Comparison of ENCODE assay signal across 1 cellular context in genomic region chr20:54065601-54066038, GRCh38.
TF ChIP-seq lines count a peak whose summit lies in the region.

No MANE protein-coding gene starts in this region.

TF ChIP-seq in K562, 482 proteins besides CTCF, POLR2A, EP300 and RAD21 (continued from another document and continues in another):
- TF ChIP-seq E2F3 (CRISPR knock-in tag; IDR thresholded peaks at IDR 0.05), result no peak
- TF ChIP-seq GABPB2 (CRISPR knock-in tag; conservative IDR thresholded peaks at IDR 0.05), result no peak
- TF ChIP-seq CHD2 (IDR thresholded peaks at IDR 0.05; ENCODE audit: low read depth, low read length), result no peak
- peak; percentile 76 for TF ChIP-seq HDAC3 (IDR thresholded peaks at IDR 0.05; ENCODE audit: borderline replicate concordance, partially characterized antibody)
- no peak for TF ChIP-seq SETDB1 (IDR thresholded peaks at IDR 0.05; ENCODE audit: low read length)
- TF ChIP-seq, protein P1, sequence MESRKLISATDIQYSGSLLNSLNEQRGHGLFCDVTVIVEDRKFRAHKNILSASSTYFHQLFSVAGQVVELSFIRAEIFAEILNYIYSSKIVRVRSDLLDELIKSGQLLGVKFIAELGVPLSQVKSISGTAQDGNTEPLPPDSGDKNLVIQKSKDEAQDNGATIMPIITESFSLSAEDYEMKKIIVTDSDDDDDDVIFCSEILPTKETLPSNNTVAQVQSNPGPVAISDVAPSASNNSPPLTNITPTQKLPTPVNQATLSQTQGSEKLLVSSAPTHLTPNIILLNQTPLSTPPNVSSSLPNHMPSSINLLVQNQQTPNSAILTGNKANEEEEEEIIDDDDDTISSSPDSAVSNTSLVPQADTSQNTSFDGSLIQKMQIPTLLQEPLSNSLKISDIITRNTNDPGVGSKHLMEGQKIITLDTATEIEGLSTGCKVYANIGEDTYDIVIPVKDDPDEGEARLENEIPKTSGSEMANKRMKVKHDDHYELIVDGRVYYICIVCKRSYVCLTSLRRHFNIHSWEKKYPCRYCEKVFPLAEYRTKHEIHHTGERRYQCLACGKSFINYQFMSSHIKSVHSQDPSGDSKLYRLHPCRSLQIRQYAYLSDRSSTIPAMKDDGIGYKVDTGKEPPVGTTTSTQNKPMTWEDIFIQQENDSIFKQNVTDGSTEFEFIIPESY (CRISPR knock-in tag; IDR thresholded peaks at IDR 0.05), result no peak
- TF ChIP-seq BMI1 (IDR thresholded peaks at IDR 0.05; ENCODE audit: low read length), result no peak
- TF ChIP-seq MITF (IDR thresholded peaks at IDR 0.05), result no peak; the same call in 1 of the 2 replicates
- no peak for TF ChIP-seq HNRNPL (IDR thresholded peaks at IDR 0.05; ENCODE audit: low read depth, low read length)
- TF ChIP-seq PYGO2 (tag; IDR thresholded peaks at IDR 0.05), result no peak
- no peak for TF ChIP-seq ZBTB8A (IDR thresholded peaks at IDR 0.05; ENCODE audit: partially characterized antibody)
- TF ChIP-seq CCAR2 (IDR thresholded peaks at IDR 0.05; ENCODE audit: low read depth, low read length), result no peak
- TF ChIP-seq, protein P2, sequence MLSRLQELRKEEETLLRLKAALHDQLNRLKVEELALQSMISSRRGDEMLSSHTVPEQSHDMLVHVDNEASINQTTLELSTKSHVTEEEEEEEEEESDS (CRISPR knock-in tag; IDR thresholded peaks at IDR 0.05), result no peak
- TF ChIP-seq, protein P3, sequence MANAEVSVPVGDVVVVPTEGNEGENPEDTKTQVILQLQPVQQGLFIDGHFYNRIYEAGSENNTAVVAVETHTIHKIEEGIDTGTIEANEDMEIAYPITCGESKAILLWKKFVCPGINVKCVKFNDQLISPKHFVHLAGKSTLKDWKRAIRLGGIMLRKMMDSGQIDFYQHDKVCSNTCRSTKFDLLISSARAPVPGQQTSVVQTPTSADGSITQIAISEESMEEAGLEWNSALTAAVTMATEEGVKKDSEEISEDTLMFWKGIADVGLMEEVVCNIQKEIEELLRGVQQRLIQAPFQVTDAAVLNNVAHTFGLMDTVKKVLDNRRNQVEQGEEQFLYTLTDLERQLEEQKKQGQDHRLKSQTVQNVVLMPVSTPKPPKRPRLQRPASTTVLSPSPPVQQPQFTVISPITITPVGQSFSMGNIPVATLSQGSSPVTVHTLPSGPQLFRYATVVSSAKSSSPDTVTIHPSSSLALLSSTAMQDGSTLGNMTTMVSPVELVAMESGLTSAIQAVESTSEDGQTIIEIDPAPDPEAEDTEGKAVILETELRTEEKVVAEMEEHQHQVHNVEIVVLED (CRISPR knock-in tag; IDR thresholded peaks at IDR 0.05), result no peak
- TF ChIP-seq, protein P4, sequence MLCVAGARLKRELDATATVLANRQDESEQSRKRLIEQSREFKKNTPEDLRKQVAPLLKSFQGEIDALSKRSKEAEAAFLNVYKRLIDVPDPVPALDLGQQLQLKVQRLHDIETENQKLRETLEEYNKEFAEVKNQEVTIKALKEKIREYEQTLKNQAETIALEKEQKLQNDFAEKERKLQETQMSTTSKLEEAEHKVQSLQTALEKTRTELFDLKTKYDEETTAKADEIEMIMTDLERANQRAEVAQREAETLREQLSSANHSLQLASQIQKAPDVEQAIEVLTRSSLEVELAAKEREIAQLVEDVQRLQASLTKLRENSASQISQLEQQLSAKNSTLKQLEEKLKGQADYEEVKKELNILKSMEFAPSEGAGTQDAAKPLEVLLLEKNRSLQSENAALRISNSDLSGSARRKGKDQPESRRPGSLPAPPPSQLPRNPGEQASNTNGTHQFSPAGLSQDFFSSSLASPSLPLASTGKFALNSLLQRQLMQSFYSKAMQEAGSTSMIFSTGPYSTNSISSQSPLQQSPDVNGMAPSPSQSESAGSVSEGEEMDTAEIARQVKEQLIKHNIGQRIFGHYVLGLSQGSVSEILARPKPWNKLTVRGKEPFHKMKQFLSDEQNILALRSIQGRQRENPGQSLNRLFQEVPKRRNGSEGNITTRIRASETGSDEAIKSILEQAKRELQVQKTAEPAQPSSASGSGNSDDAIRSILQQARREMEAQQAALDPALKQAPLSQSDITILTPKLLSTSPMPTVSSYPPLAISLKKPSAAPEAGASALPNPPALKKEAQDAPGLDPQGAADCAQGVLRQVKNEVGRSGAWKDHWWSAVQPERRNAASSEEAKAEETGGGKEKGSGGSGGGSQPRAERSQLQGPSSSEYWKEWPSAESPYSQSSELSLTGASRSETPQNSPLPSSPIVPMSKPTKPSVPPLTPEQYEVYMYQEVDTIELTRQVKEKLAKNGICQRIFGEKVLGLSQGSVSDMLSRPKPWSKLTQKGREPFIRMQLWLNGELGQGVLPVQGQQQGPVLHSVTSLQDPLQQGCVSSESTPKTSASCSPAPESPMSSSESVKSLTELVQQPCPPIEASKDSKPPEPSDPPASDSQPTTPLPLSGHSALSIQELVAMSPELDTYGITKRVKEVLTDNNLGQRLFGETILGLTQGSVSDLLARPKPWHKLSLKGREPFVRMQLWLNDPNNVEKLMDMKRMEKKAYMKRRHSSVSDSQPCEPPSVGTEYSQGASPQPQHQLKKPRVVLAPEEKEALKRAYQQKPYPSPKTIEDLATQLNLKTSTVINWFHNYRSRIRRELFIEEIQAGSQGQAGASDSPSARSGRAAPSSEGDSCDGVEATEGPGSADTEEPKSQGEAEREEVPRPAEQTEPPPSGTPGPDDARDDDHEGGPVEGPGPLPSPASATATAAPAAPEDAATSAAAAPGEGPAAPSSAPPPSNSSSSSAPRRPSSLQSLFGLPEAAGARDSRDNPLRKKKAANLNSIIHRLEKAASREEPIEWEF (CRISPR knock-in tag; IDR thresholded peaks at IDR 0.05), result no peak
- no peak for TF ChIP-seq ARID2 (IDR thresholded peaks at IDR 0.05)
- TF ChIP-seq HLTF (IDR thresholded peaks at IDR 0.05), result no peak
- no peak for TF ChIP-seq MTF1 (CRISPR knock-in tag; IDR thresholded peaks at IDR 0.05; ENCODE audit: borderline replicate concordance)
- 0 out of 2 replicates have a peak, but pooled peaks have one; percentile 40 for TF ChIP-seq ELF4 (CRISPR knock-in tag; IDR thresholded peaks at IDR 0.05)
- TF ChIP-seq ARID1B (IDR thresholded peaks at IDR 0.05), result peak; percentile 97
- no peak for TF ChIP-seq MCM5 (IDR thresholded peaks at IDR 0.05; ENCODE audit: low read depth)
- no peak for TF ChIP-seq MED1 (CRISPR knock-in tag; IDR thresholded peaks at IDR 0.05; ENCODE audit: borderline replicate concordance)
- peak; percentile 86 for TF ChIP-seq KLF16 (IDR thresholded peaks at IDR 0.05)
- TF ChIP-seq SREBF2 (CRISPR knock-in tag; IDR thresholded peaks at IDR 0.05), result no peak
- no peak for TF ChIP-seq ILF3 (IDR thresholded peaks at IDR 0.05; ENCODE audit: borderline replicate concordance)
- TF ChIP-seq, protein P5, sequence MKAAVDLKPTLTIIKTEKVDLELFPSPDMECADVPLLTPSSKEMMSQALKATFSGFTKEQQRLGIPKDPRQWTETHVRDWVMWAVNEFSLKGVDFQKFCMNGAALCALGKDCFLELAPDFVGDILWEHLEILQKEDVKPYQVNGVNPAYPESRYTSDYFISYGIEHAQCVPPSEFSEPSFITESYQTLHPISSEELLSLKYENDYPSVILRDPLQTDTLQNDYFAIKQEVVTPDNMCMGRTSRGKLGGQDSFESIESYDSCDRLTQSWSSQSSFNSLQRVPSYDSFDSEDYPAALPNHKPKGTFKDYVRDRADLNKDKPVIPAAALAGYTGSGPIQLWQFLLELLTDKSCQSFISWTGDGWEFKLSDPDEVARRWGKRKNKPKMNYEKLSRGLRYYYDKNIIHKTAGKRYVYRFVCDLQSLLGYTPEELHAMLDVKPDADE (conservative IDR thresholded peaks at IDR 0.05; ENCODE audit: control insufficient read depth, low read depth, low read length), result no peak
- no peak for TF ChIP-seq IRF9 (tag; IDR thresholded peaks at IDR 0.05)
- no peak for TF ChIP-seq POLR2G (IDR thresholded peaks at IDR 0.05; ENCODE audit: low read depth, low read length)
- TF ChIP-seq SMARCA5 (IDR thresholded peaks at IDR 0.05), result no peak
- 0 out of 2 replicates have a peak, but pooled peaks have one; percentile 13 for TF ChIP-seq EP400 (IDR thresholded peaks at IDR 0.05)
- TF ChIP-seq E2F4 (CRISPR knock-in tag; IDR thresholded peaks at IDR 0.05; ENCODE audit: low read depth), result no peak
- TF ChIP-seq, protein P6, sequence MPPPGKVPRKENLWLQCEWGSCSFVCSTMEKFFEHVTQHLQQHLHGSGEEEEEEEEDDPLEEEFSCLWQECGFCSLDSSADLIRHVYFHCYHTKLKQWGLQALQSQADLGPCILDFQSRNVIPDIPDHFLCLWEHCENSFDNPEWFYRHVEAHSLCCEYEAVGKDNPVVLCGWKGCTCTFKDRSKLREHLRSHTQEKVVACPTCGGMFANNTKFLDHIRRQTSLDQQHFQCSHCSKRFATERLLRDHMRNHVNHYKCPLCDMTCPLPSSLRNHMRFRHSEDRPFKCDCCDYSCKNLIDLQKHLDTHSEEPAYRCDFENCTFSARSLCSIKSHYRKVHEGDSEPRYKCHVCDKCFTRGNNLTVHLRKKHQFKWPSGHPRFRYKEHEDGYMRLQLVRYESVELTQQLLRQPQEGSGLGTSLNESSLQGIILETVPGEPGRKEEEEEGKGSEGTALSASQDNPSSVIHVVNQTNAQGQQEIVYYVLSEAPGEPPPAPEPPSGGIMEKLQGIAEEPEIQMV (tag; conservative IDR thresholded peaks at IDR 0.05; ENCODE audit: low read depth), result no peak
- TF ChIP-seq HDAC8 (tag; IDR thresholded peaks at IDR 0.05), result no peak
- no peak for TF ChIP-seq ZNF23 (CRISPR knock-in tag; IDR thresholded peaks at IDR 0.05)
- TF ChIP-seq SP2 (IDR thresholded peaks at IDR 0.05; ENCODE audit: extremely low read depth, low read depth, low read length, poor library complexity, severe bottlenecking), result no peak
- TF ChIP-seq MEF2D (tag; conservative IDR thresholded peaks at IDR 0.05; ENCODE audit: low read depth), result peak; percentile 69
- no peak for TF ChIP-seq ZNF274 (IDR thresholded peaks at IDR 0.05; ENCODE audit: borderline replicate concordance, low read depth, low read length)
- no peak for TF ChIP-seq RBM14 (IDR thresholded peaks at IDR 0.05; ENCODE audit: borderline replicate concordance, insufficient read depth, low read depth, low read length)
- no peak for TF ChIP-seq EHMT2 (IDR thresholded peaks at IDR 0.05)
- no peak for TF ChIP-seq ZNF175 (CRISPR knock-in tag; IDR thresholded peaks at IDR 0.05; ENCODE audit: low read depth)
- no peak for TF ChIP-seq JUNB (CRISPR knock-in tag; conservative IDR thresholded peaks at IDR 0.05)
- TF ChIP-seq NR2C1 (IDR thresholded peaks at IDR 0.05), result no peak
- TF ChIP-seq NR2C1 (tag; IDR thresholded peaks at IDR 0.05), result no peak
- no peak for TF ChIP-seq ZNF354B (CRISPR knock-in tag; IDR thresholded peaks at IDR 0.05)
- TF ChIP-seq ZKSCAN1 (IDR thresholded peaks at IDR 0.05; ENCODE audit: low read depth, low read length), result no peak
- TF ChIP-seq DDX20 (tag; IDR thresholded peaks at IDR 0.05; ENCODE audit: low read depth), result no peak
- TF ChIP-seq, protein P7, sequence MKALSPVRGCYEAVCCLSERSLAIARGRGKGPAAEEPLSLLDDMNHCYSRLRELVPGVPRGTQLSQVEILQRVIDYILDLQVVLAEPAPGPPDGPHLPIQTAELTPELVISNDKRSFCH (CRISPR knock-in tag; IDR thresholded peaks at IDR 0.05), result no peak
- TF ChIP-seq, protein P7 (tag; IDR thresholded peaks at IDR 0.05), result no peak
- 0 out of 2 replicates have a peak, but pooled peaks have one; percentile 31 for TF ChIP-seq NCOA1 (IDR thresholded peaks at IDR 0.05; ENCODE audit: low read depth)
- no peak for TF ChIP-seq MBD2 (IDR thresholded peaks at IDR 0.05; ENCODE audit: borderline replicate concordance, low read depth)
- TF ChIP-seq TOE1 (IDR thresholded peaks at IDR 0.05; ENCODE audit: borderline replicate concordance), result no peak
- no peak for TF ChIP-seq TOE1 (CRISPR knock-in tag; IDR thresholded peaks at IDR 0.05; ENCODE audit: borderline replicate concordance, low read depth)
- no peak for TF ChIP-seq MCM7 (IDR thresholded peaks at IDR 0.05)
- TF ChIP-seq STAG1 (CRISPR knock-in tag; IDR thresholded peaks at IDR 0.05; ENCODE audit: borderline replicate concordance), result no peak
- no peak for TF ChIP-seq CHD1 (IDR thresholded peaks at IDR 0.05; ENCODE audit: low read length)
- no peak for TF ChIP-seq ZNF586 (CRISPR knock-in tag; conservative IDR thresholded peaks at IDR 0.05)
- TF ChIP-seq SMAD1 (IDR thresholded peaks at IDR 0.05; ENCODE audit: low read depth, low read length, partially characterized antibody), result no peak
- no peak for TF ChIP-seq ADNP (tag; IDR thresholded peaks at IDR 0.05)
- no peak for TF ChIP-seq PTRF (tag; IDR thresholded peaks at IDR 0.05)
- no peak for TF ChIP-seq MCM3 (IDR thresholded peaks at IDR 0.05)
- no peak for TF ChIP-seq IRF2 (CRISPR knock-in tag; IDR thresholded peaks at IDR 0.05)
- no peak for TF ChIP-seq ZFP36 (IDR thresholded peaks at IDR 0.05; ENCODE audit: low read depth, low read length, partially characterized antibody)
- no peak for TF ChIP-seq SNRNP70 (optimal IDR thresholded peaks at IDR 0.05; ENCODE audit: low read depth, low read length)
